In genomic region chr4:153497988-153498967, GRCh38 we compare ENCODE assay signal across 8 cellular contexts. TPM values are rescaled to one million over a fixed set of nuclear protein-coding genes. Genes with fewer than 3 reads are reported as not detected.
DNase-seq lines count a peak whose midpoint lies in the region; ATAC-seq and TF ChIP-seq lines count a peak whose summit lies in the region.

No MANE protein-coding gene starts in this region.

- DNase-seq in AG08395 (ENCODE audit: low spot score) = peak; percentile 65
- peak in 4 of 9 donors; percentile 31 to 46 (median 44) for DNase-seq in naive thymus-derived CD4-positive, alpha-beta T cell
- no peak for DNase-seq in activated effector memory CD4-positive, alpha-beta T cell treated with anti-CD3 and anti-CD28 coated beads, Interleukin-2, amount 50 U/mL, for 16 hours
- DNase-seq in NCI-H345 (lab: John Stamatoyannopoulos, UW) = no peak
- DNase-seq in GOT3 (lab: John Stamatoyannopoulos, UW) = no peak

- H3K27me3 Mint-ChIP-seq in brain = peaks cover 3% of the 10 kb centered on the region
- no peaks in the 10 kb centered on the region for H3K27me3 Mint-ChIP-seq in naive thymus-derived CD4-positive, alpha-beta T cell

- H3K4me3 ChIP-seq in naive thymus-derived CD4-positive, alpha-beta T cell (ENCODE audit: low read length) = peak overlapping the region; percentile 20

- POLR2A ChIA-PET in naive thymus-derived CD4-positive, alpha-beta T cell (lab: Charles Lee) = interaction anchor here (0.6 to 5.0 kb wide), 24 partner anchors 9 to 1222 kb away, joined by 3 to 93 read pairs (median 5); partner anchors contain the start of gene TMEM131L

- CTCF ChIA-PET in naive thymus-derived CD4-positive, alpha-beta T cell (lab: Charles Lee) = interaction anchor here (0.6 to 2.0 kb wide), 11 partner anchors 11 to 152 kb away, joined by 3 to 7 read pairs (median 5); partner anchors contain the start of gene TMEM131L

- H3K27ac ChIP-seq in naive thymus-derived CD4-positive, alpha-beta T cell (ENCODE audit: low read depth, low read length) = peak overlapping the region; percentile 83

- peaks cover 0 to 3% (median 0%) of the 10 kb centered on the region in 5 experiments for H3K9me3 Mint-ChIP-seq in brain
- H3K9me3 Mint-ChIP-seq in naive thymus-derived CD4-positive, alpha-beta T cell = peaks cover 0 to 3% (median 0%) of the 10 kb centered on the region in 11 donors

- intact Hi-C loops in naive thymus-derived CD4-positive, alpha-beta T cell (cut with micrococcal nuclease) = loop anchor here (1.0 to 2.0 kb wide), 8 partner anchors 9 to 153 kb away; no protein-coding TSS in a partner anchor

- no peaks in the 10 kb centered on the region for H3K9me3 ChIP-seq in naive thymus-derived CD4-positive, alpha-beta T cell (ENCODE audit: control insufficient read depth in 2 of 3, low read length in 3 of 3)

- no peak for TF ChIP-seq CTCF in brain (conservative IDR thresholded peaks at IDR 0.05)

- no peaks in the 10 kb centered on the region for H3K36me3 ChIP-seq in naive thymus-derived CD4-positive, alpha-beta T cell (ENCODE audit: control insufficient read depth in 2 of 3, insufficient read depth in 3 of 3, low read length in 3 of 3)

- H3K4me1 Mint-ChIP-seq in brain = peaks cover 70% of the 10 kb centered on the region
- H3K4me1 Mint-ChIP-seq in naive thymus-derived CD4-positive, alpha-beta T cell = peaks cover 72 to 99% (median 91%) of the 10 kb centered on the region in 7 donors

- ATAC-seq in GM18907 (IDR thresholded peaks at IDR 0.05; ENCODE audit: unreplicated experiment) (peak; percentile 77), HG03097 (IDR thresholded peaks at IDR 0.05; ENCODE audit: low FRiP score, unreplicated experiment) (peak; percentile 53)
- ATAC-seq in naive thymus-derived CD4-positive, alpha-beta T cell = peak; percentile 60

- no peaks in the 10 kb centered on the region for H3K27me3 ChIP-seq in naive thymus-derived CD4-positive, alpha-beta T cell (ENCODE audit: control insufficient read depth in 2 of 2, insufficient read depth in 2 of 2, low read length in 2 of 2)

- H3K4me1 ChIP-seq in naive thymus-derived CD4-positive, alpha-beta T cell (ENCODE audit: control insufficient read depth in 2 of 2, insufficient read depth in 2 of 2, low read length in 2 of 2) = peaks cover 37 to 89% of the 10 kb centered on the region in 2 donors

- peak overlapping the region in 4 of 5 experiments; percentile 25 to 72 (median 60) for H3K4me3 Mint-ChIP-seq in brain
- peak overlapping the region; percentile 74 to 85 (median 80) for H3K4me3 Mint-ChIP-seq in naive thymus-derived CD4-positive, alpha-beta T cell

- peak overlapping the region; percentile 66 to 95 (median 83) for H3K27ac Mint-ChIP-seq in brain
- peak overlapping the region; percentile 94 to 100 (median 98) for H3K27ac Mint-ChIP-seq in naive thymus-derived CD4-positive, alpha-beta T cell

- peaks cover 27% of the 10 kb centered on the region for H3K36me3 Mint-ChIP-seq in brain
- peaks cover 4 to 19% (median 8%) of the 10 kb centered on the region in 5 donors for H3K36me3 Mint-ChIP-seq in naive thymus-derived CD4-positive, alpha-beta T cell

RNA-seq across cellular contexts. Expression of gene TMEM131L, which starts 32.1 kb away (rescaled TPM):
- 3.7 TPM for polyA plus RNA-seq in brain (ENCODE audit: insufficient read depth, low read depth, low replicate concordance)
- 100 to 1,000 TPM in 2 of 5 experiments, 10 to 100 TPM in 3; 45.8 to 111 (median 97.7) TPM for total RNA-seq in naive thymus-derived CD4-positive, alpha-beta T cell
- polyA plus RNA-seq in naive thymus-derived CD4-positive, alpha-beta T cell = 10 to 100 TPM; 45.7 to 59.9 TPM
